ENCODE assay signal across 9 cellular contexts in genomic region chr4:40672528-40673522, GRCh38. TPM values are rescaled to one million over a fixed set of nuclear protein-coding genes. Genes with fewer than 3 reads are reported as not detected.
DNase-seq lines count a peak whose midpoint lies in the region; TF ChIP-seq lines count a peak whose summit lies in the region.
"Had no signal": no experiment of that assay in that cellular context is flagged by ENCODE, and none has a peak within 500 bp of the region (broad histone marks: within the 10 kb centered on the region; RNA-seq: fewer than 3 reads in every experiment).

No MANE protein-coding gene starts in this region.

- no peak overlapping the region for H3K23ac ChIP-seq in trophoblast cell (ENCODE audit: low read length)

- no CpG with 5 or more reads among the region's 15 CpGs for WGBS in trophoblast cell (ENCODE audit: extremely low coverage, insufficient coverage, insufficient read length)

- peaks cover 3% of the 10 kb centered on the region for H3K9me3 Mint-ChIP-seq in activated CD4-positive, alpha-beta T cell treated with anti-CD3 and anti-CD28 coated beads, Interleukin-2, amount 10 ng/mL, durations not matched to agents 24 days and 14 days
- H3K9me3 Mint-ChIP-seq: memory B cell had no signal

- peak overlapping the region; percentile 69 for H3K4me3 Mint-ChIP-seq in activated CD4-positive, alpha-beta T cell treated with anti-CD3 and anti-CD28 coated beads, Interleukin-2, amount 10 ng/mL, durations not matched to agents 24 days and 14 days
- H3K4me3 Mint-ChIP-seq: memory B cell had no signal

- intact Hi-C loops in activated CD4-positive, alpha-beta T cell treated with anti-CD3 and anti-CD28 coated beads, Interleukin-2, amount 10 ng/mL, durations not matched to agents 24 days and 14 days (cut with micrococcal nuclease), result loop anchor here (1.0 to 5.0 kb wide), 11 partner anchors 10 to 471 kb away; no protein-coding TSS in a partner anchor

- peak overlapping the region; percentile 93 for H3K18ac ChIP-seq in trophoblast cell (ENCODE audit: low read length)

- peak overlapping the region; percentile 93 for H3K27ac Mint-ChIP-seq in activated CD4-positive, alpha-beta T cell treated with anti-CD3 and anti-CD28 coated beads, Interleukin-2, amount 10 ng/mL, durations not matched to agents 24 days and 14 days
- H3K27ac Mint-ChIP-seq: memory B cell had no signal

- H3K14ac ChIP-seq in trophoblast cell (ENCODE audit: low read length), result peak overlapping the region; percentile 94

- no peaks in the 10 kb centered on the region for H3K36me3 Mint-ChIP-seq in activated CD4-positive, alpha-beta T cell treated with anti-CD3 and anti-CD28 coated beads, Interleukin-2, amount 10 ng/mL, durations not matched to agents 24 days and 14 days (ENCODE audit: low read depth)
- H3K36me3 Mint-ChIP-seq: memory B cell had no signal

- H2AK5ac ChIP-seq in trophoblast cell (ENCODE audit: low read length), result peak overlapping the region; percentile 64

- H3K36me3 ChIP-seq in HAP-1 (replicated peaks) (no peaks in the 10 kb centered on the region), fibroblast of lung (ENCODE audit: control insufficient read depth, insufficient read depth, low read length) (no peaks in the 10 kb centered on the region), trophoblast cell (ENCODE audit: control insufficient read depth in 1 of 2, insufficient read depth in 2 of 2, low read length in 2 of 2) (no peaks in the 10 kb centered on the region)

- peak overlapping the region; percentile 99 for H2BK120ac ChIP-seq in trophoblast cell (ENCODE audit: insufficient read depth, low read length, poor library complexity)

- no peak overlapping the region for H2AFZ ChIP-seq in fibroblast of lung (ENCODE audit: low read length)
- H2AFZ ChIP-seq in trophoblast cell (ENCODE audit: insufficient read depth, low read length, poor library complexity), result peak overlapping the region; percentile 37

- H3K9ac ChIP-seq in fibroblast of lung (ENCODE audit: insufficient read depth, low read length), result no peak overlapping the region
- H3K9ac ChIP-seq in trophoblast cell (ENCODE audit: low read length), result no peak overlapping the region

- peaks cover 57% of the 10 kb centered on the region for H3K4me1 Mint-ChIP-seq in activated CD4-positive, alpha-beta T cell treated with anti-CD3 and anti-CD28 coated beads, Interleukin-2, amount 10 ng/mL, durations not matched to agents 24 days and 14 days
- H3K4me1 Mint-ChIP-seq: memory B cell had no signal

- H3K9me3 ChIP-seq in HAP-1 (no peaks in the 10 kb centered on the region), fibroblast of lung (ENCODE audit: control insufficient read depth, insufficient read depth, low read depth, low read length) (no peaks in the 10 kb centered on the region), trophoblast cell (ENCODE audit: insufficient read depth, low read depth, low read length) (no peaks in the 10 kb centered on the region)

- no peaks in the 10 kb centered on the region for H3K79me2 ChIP-seq in fibroblast of lung (ENCODE audit: control insufficient read depth, insufficient read depth, low read length)
- H3K79me2 ChIP-seq in trophoblast cell (ENCODE audit: control insufficient read depth, insufficient read depth, low read length, poor library complexity), result peaks cover 5% of the 10 kb centered on the region

- H4K20me1 ChIP-seq in fibroblast of lung (ENCODE audit: control insufficient read depth, extremely low read depth, insufficient read depth, low read length), result no peaks in the 10 kb centered on the region

- H3K27ac ChIP-seq in fibroblast of lung (ENCODE audit: insufficient read depth, low read length) (no peak overlapping the region), trophoblast cell (ENCODE audit: low read depth, low read length) (peak overlapping the region; percentile 95)

- H4K12ac ChIP-seq in trophoblast cell (ENCODE audit: low read depth, low read length), result peak overlapping the region; percentile 68

- peak overlapping the region; percentile 90 for H3K4ac ChIP-seq in trophoblast cell (ENCODE audit: low read depth, low read length)

- H3K79me1 ChIP-seq in trophoblast cell (ENCODE audit: low read length), result peaks cover 23% of the 10 kb centered on the region

- H3K4me2 ChIP-seq in fibroblast of lung (ENCODE audit: extremely low read depth, insufficient read depth, low read length) (no peak overlapping the region), trophoblast cell (ENCODE audit: low read length) (peak overlapping the region; percentile 41)

- H3K4me3 ChIP-seq in HAP-1 (peak overlapping the region; percentile 1; the same call in 1 of the 2 replicates), fibroblast of lung (replicated peaks in 1 of 4; ENCODE audit: control extremely low read depth in 1 of 4, insufficient read depth in 1 of 4, low read depth in 3 of 4, low read length in 4 of 4) (no peak overlapping the region), trophoblast cell (ENCODE audit: low read depth, low read length) (no peak overlapping the region)

- no peaks in the 10 kb centered on the region for H3K27me3 Mint-ChIP-seq in activated CD4-positive, alpha-beta T cell treated with anti-CD3 and anti-CD28 coated beads, Interleukin-2, amount 10 ng/mL, durations not matched to agents 24 days and 14 days

- peak overlapping the region; percentile 98 for H4K91ac ChIP-seq in trophoblast cell (ENCODE audit: low read depth, low read length)

- TF ChIP-seq CTCF in fibroblast of lung (conservative IDR thresholded peaks at IDR 0.05 in 1 of 2, IDR thresholded peaks at IDR 0.05 in 1 of 2; ENCODE audit: low read depth in 1 of 2, low read length in 2 of 2), result no peak

- H3K4me1 ChIP-seq in HAP-1 (peaks cover 24% of the 10 kb centered on the region), fibroblast of lung (ENCODE audit: control insufficient read depth, extremely low read depth, insufficient read depth, low read length) (no peaks in the 10 kb centered on the region), trophoblast cell (ENCODE audit: control insufficient read depth in 1 of 2, insufficient read depth in 2 of 2, low read length in 2 of 2) (peaks cover 18 to 21% of the 10 kb centered on the region in 2 experiments)

- H4K8ac ChIP-seq in trophoblast cell (ENCODE audit: low read depth, low read length), result peak overlapping the region; percentile 83

- H2BK5ac ChIP-seq in trophoblast cell (ENCODE audit: low read depth, low read length, poor library complexity), result peak overlapping the region; percentile 96

- H3K27me3 ChIP-seq in HAP-1 (ENCODE audit: low read depth) (no peaks in the 10 kb centered on the region), fibroblast of lung (ENCODE audit: control insufficient read depth, insufficient read depth, low read length) (peaks cover 2% of the 10 kb centered on the region), trophoblast cell (ENCODE audit: insufficient read depth, low read length) (no peaks in the 10 kb centered on the region)

- peak; percentile 8 for DNase-seq in NCI-H2171 treated with DMSO at 0.1 percent for 48 hours (lab: John Stamatoyannopoulos, UW)
- DNase-seq in NCI-H2171 (lab: John Stamatoyannopoulos, UW), result no peak
- peak; percentile 73 to 95 for DNase-seq in HAP-1 (ENCODE audit: low spot score in 2 of 2)
- peak; percentile 82 for DNase-seq in LHCN-M2 (ENCODE audit: low read depth)
- peak; percentile 87 for DNase-seq in activated CD4-positive, alpha-beta T cell treated with anti-CD3 and anti-CD28 coated beads, Interleukin-2, amount 10 ng/mL, durations not matched to agents 24 days and 14 days
- DNase-seq in fibroblast of lung (ENCODE audit: low read depth in 2 of 2), result peak; percentile 91 to 100
- DNase-seq in trophoblast cell, result peak; percentile 84 to 97
- DNase-seq in 8988T, result no peak

- in situ Hi-C loops in HAP-1 (cut with MboI; ENCODE audit: low sequenced_read_pairs), result no loop called here

- H2BK12ac ChIP-seq in trophoblast cell (ENCODE audit: low read length), result peak overlapping the region; percentile 99

RNA-seq across cellular contexts. Expression of gene RBM47, which starts 43.2 kb away (rescaled TPM):
- 0.06 and 0.17 TPM in 2 replicates for total RNA-seq in LHCN-M2 (2014; rRNA removed)
- polyA plus RNA-seq in LHCN-M2 (2012), result 0.02 TPM
- total RNA-seq in activated CD4-positive, alpha-beta T cell treated with anti-CD3 and anti-CD28 coated beads, Interleukin-2, amount 10 ng/mL, durations not matched to agents 24 days and 14 days, result 10.7 and 13.0 TPM in 2 replicates
- 1.8 and 2.3 TPM in 2 replicates for total RNA-seq in fibroblast of lung
- 0.14 and 0.73 TPM in 2 replicates for polyA plus RNA-seq in fibroblast of lung
- polyA plus RNA-seq in fibroblast of lung (2012), result 0.07 and 0.41 TPM in 2 replicates
- polyA minus RNA-seq in fibroblast of lung (ENCODE audit: low replicate concordance), result not detected in 2 replicates
- 45.7 and 49.2 TPM in 2 replicates for polyA plus RNA-seq in trophoblast cell (2013)

Comparison
In these comparisons a context has a peak if more than half of its experiments do, and no peak if none do; other contexts are left out.
1. DNase-seq: peak in NCI-H2171 treated with DMSO at 0.1 percent for 48 hours (single experiment), HAP-1 (2 of 2), LHCN-M2 (single experiment), activated CD4-positive, alpha-beta T cell treated with anti-CD3 and anti-CD28 coated beads, Interleukin-2, amount 10 ng/mL, durations not matched to agents 24 days and 14 days (single experiment), fibroblast of lung (2 of 2) and trophoblast cell (2 of 2); none in NCI-H2171 (single experiment) and 8988T (single experiment).